15 cellular contexts compared by ENCODE assay signal in the genomic region with DNA sequence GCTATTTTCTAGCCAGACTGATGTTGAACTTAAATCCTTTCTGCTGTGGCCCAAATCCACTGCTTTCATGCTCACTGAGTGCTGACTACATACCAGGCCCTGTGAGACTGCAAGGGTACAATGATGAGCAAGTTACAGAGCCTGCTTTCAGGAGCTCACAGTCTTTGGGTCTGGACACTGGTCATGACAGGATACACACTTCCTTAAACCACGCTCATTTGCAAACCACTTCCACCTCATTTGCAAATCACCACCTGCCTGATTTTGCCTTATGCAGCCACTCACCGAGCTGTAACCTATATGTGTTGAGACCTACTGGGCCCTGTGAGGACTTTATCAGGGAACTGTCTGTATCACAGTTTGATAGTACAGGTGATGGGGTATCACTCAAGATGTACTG. TPM values are rescaled to one million over a fixed set of nuclear protein-coding genes. Genes with fewer than 3 reads are reported as not detected.
DNase-seq lines count a peak whose midpoint lies in the region; ATAC-seq, FAIRE-seq and TF ChIP-seq lines count a peak whose summit lies in the region.
"Had no signal": no experiment of that assay in that cellular context is flagged by ENCODE, and none has a peak within 500 bp of the region (broad histone marks: within the 10 kb centered on the region; RNA-seq: fewer than 3 reads in every experiment).

No MANE protein-coding gene starts in this region.

- no peak overlapping the region for H3K4me3 Mint-ChIP-seq in activated T-helper 1 cell treated with anti-CD3 and anti-CD28 coated beads, Interleukin-12 subunit alpha, Interleukin-12 subunit beta, Interleukin-2, Interleukin-4 antibody, amounts not matched to agents 30 ng/mL and 10 ng/mL and 1 ng/mL, durations not matched to agents 14 hours and 24 hours and 36 hours
- H3K4me3 Mint-ChIP-seq: brain, neural progenitor cell had no signal

- H3K9me3 Mint-ChIP-seq in activated T-helper 1 cell treated with anti-CD3 and anti-CD28 coated beads, Interleukin-12 subunit alpha, Interleukin-12 subunit beta, Interleukin-2, Interleukin-4 antibody, amounts not matched to agents 30 ng/mL and 10 ng/mL and 1 ng/mL, durations not matched to agents 14 hours and 24 hours and 36 hours: no peaks in the 10 kb centered on the region
- H3K9me3 Mint-ChIP-seq: brain, neural progenitor cell had no signal

- 100% methylated on average over 2 of the region's 2 CpGs for WGBS in mesenchymal stem cell

- no peak for FAIRE-seq in D721Med (lab: Jason Lieb, UNC)

- H2BK120ac ChIP-seq in mesenchymal stem cell (ENCODE audit: low read depth, low read length): no peak overlapping the region

- intact Hi-C loops in activated T-helper 1 cell treated with anti-CD3 and anti-CD28 coated beads, Interleukin-12 subunit alpha, Interleukin-12 subunit beta, Interleukin-2, Interleukin-4 antibody, amounts not matched to agents 30 ng/mL and 10 ng/mL and 1 ng/mL, durations not matched to agents 14 hours and 24 hours and 36 hours (cut with micrococcal nuclease): no loop called here

- no peak overlapping the region for H4K8ac ChIP-seq in mesenchymal stem cell (ENCODE audit: low read length)

- no peak overlapping the region for H3K23ac ChIP-seq in mesenchymal stem cell (ENCODE audit: low read length in 2 of 2)

- H3K4me1 Mint-ChIP-seq in activated T-helper 1 cell treated with anti-CD3 and anti-CD28 coated beads, Interleukin-12 subunit alpha, Interleukin-12 subunit beta, Interleukin-2, Interleukin-4 antibody, amounts not matched to agents 30 ng/mL and 10 ng/mL and 1 ng/mL, durations not matched to agents 14 hours and 24 hours and 36 hours (ENCODE audit: low read depth): no peaks in the 10 kb centered on the region
- H3K4me1 Mint-ChIP-seq: brain; CD4-positive, CD25-positive, alpha-beta regulatory T cell; neural progenitor cell had no signal

- peaks cover 18% of the 10 kb centered on the region for H3K79me1 ChIP-seq in mesenchymal stem cell (replicated peaks; ENCODE audit: low read length, poor library complexity, severe bottlenecking)

- H3K4me1 ChIP-seq in OCI-LY3 (ENCODE audit: low read length): peaks cover 16% of the 10 kb centered on the region
- H3K4me1 ChIP-seq in mesenchymal stem cell (ENCODE audit: control insufficient read depth, insufficient read depth, low read depth, low read length): no peaks in the 10 kb centered on the region
- H3K4me1 ChIP-seq: neural progenitor cell had no signal

- no peak overlapping the region for H3K4me3 ChIP-seq in OCI-LY3 (ENCODE audit: low read length)
- H3K4me3 ChIP-seq in mesenchymal stem cell (ENCODE audit: insufficient read depth in 1 of 2, low read depth in 1 of 2, low read length in 2 of 2): no peak overlapping the region
- H3K4me3 ChIP-seq: neural progenitor cell had no signal

- H4K91ac ChIP-seq in mesenchymal stem cell (ENCODE audit: low read length): no peak overlapping the region

- H3K4me2 ChIP-seq in OCI-LY3 (ENCODE audit: low read length): 0 out of 2 replicates have a peak overlapping the region, but pooled peaks have one; percentile 23
- no peak overlapping the region for H3K4me2 ChIP-seq in mesenchymal stem cell (ENCODE audit: low read length, poor library complexity, severe bottlenecking)
- H3K4me2 ChIP-seq: neural progenitor cell had no signal

- TF ChIP-seq CTCF in OCI-LY3 (IDR thresholded peaks at IDR 0.05; ENCODE audit: low read depth, low read length) (no peak), D721Med (IDR thresholded peaks at IDR 0.05; ENCODE audit: insufficient read depth, missing control alignments) (no peak)

- H3K27ac ChIP-seq in OCI-LY3 (ENCODE audit: low read length) (no peak overlapping the region), mesenchymal stem cell (ENCODE audit: low read length, poor library complexity, severe bottlenecking) (no peak overlapping the region)
- H3K27ac ChIP-seq: neural progenitor cell had no signal

- no peaks in the 10 kb centered on the region for H3K36me3 ChIP-seq in OCI-LY3 (replicated peaks; ENCODE audit: low read depth, low read length)
- H3K36me3 ChIP-seq in mesenchymal stem cell (ENCODE audit: control insufficient read depth in 1 of 2, insufficient read depth in 2 of 2, low read depth in 1 of 2, low read length in 2 of 2): peaks cover 53 to 99% of the 10 kb centered on the region in 2 experiments

- H2AFZ ChIP-seq in OCI-LY3 (ENCODE audit: low read depth, low read length) (no peak overlapping the region), mesenchymal stem cell (ENCODE audit: low read depth, low read length) (no peak overlapping the region)
- H2AFZ ChIP-seq: neural progenitor cell had no signal

- H3K27me3 ChIP-seq in OCI-LY3 (ENCODE audit: low read depth, low read length) (peaks cover 11% of the 10 kb centered on the region), mesenchymal stem cell (ENCODE audit: control insufficient read depth in 1 of 2, insufficient read depth in 1 of 2, low read length in 2 of 2) (no peaks in the 10 kb centered on the region)
- H3K27me3 ChIP-seq: neural progenitor cell had no signal

- no peak overlapping the region for H2BK15ac ChIP-seq in mesenchymal stem cell (ENCODE audit: low read depth, poor library complexity, severe bottlenecking)

- no peak overlapping the region for H2BK5ac ChIP-seq in mesenchymal stem cell (ENCODE audit: low read depth, low read length, poor library complexity, severe bottlenecking)

- H2BK12ac ChIP-seq in mesenchymal stem cell (ENCODE audit: low read length in 2 of 2): no peak overlapping the region

- no peak for DNase-seq in NCI-H1694 (lab: John Stamatoyannopoulos, UW)
- no peak for DNase-seq in activated T-helper 1 cell treated with anti-CD3 and anti-CD28 coated beads, Interleukin-12 subunit alpha, Interleukin-12 subunit beta, Interleukin-2, Interleukin-4 antibody, amounts not matched to agents 30 ng/mL and 10 ng/mL and 1 ng/mL, durations not matched to agents 14 hours and 24 hours and 36 hours (ENCODE audit: low spot score)
- DNase-seq in D721Med (ENCODE audit: insufficient read length, low spot score): no peak
- DNase-seq in mesenchymal stem cell: no peak
- DNase-seq: CD4-positive, CD25-positive, alpha-beta regulatory T cell; NCI-H146; stimulated activated CD4-positive, alpha-beta T cell treated with anti-CD3 and anti-CD28 coated beads, Interleukin-2, amount 100 ng/mL, for 24 hours had no signal

- ATAC-seq in GM18861 (IDR thresholded peaks at IDR 0.05; ENCODE audit: unreplicated experiment) (peak; percentile 96), GM21515 (IDR thresholded peaks at IDR 0.05; ENCODE audit: unreplicated experiment) (peak; percentile 96), HG03066 (IDR thresholded peaks at IDR 0.05; ENCODE audit: low read depth, unreplicated experiment) (peak; percentile 89)
- ATAC-seq: esophagus mucosa, Panc1 had no signal

- no peaks in the 10 kb centered on the region for H3K9me3 ChIP-seq in OCI-LY3 (ENCODE audit: insufficient read depth, low read length)
- H3K9me3 ChIP-seq in mesenchymal stem cell (ENCODE audit: control insufficient read depth, low read length): no peaks in the 10 kb centered on the region

- H4K20me1 ChIP-seq in OCI-LY3 (ENCODE audit: insufficient read depth, low read length): no peaks in the 10 kb centered on the region

- no peak overlapping the region for H3K27ac Mint-ChIP-seq in activated T-helper 1 cell treated with anti-CD3 and anti-CD28 coated beads, Interleukin-12 subunit alpha, Interleukin-12 subunit beta, Interleukin-2, Interleukin-4 antibody, amounts not matched to agents 30 ng/mL and 10 ng/mL and 1 ng/mL, durations not matched to agents 14 hours and 24 hours and 36 hours
- H3K27ac Mint-ChIP-seq: brain; CD4-positive, CD25-positive, alpha-beta regulatory T cell; neural progenitor cell had no signal

- H3K4ac ChIP-seq in mesenchymal stem cell (ENCODE audit: low read depth in 1 of 2, low read length in 2 of 2): no peak overlapping the region

- H3K9ac ChIP-seq in OCI-LY3 (ENCODE audit: low read length): no peak overlapping the region
- no peak overlapping the region for H3K9ac ChIP-seq in mesenchymal stem cell (ENCODE audit: low read length)
- H3K9ac ChIP-seq: neural progenitor cell had no signal

- no peak overlapping the region for H3K18ac ChIP-seq in mesenchymal stem cell (ENCODE audit: low read depth in 1 of 2, low read length in 2 of 2)

- H3K14ac ChIP-seq in mesenchymal stem cell (ENCODE audit: low read length in 2 of 2): no peak overlapping the region

- no peaks in the 10 kb centered on the region for H3K79me2 ChIP-seq in OCI-LY3 (ENCODE audit: low read length)

- no peaks in the 10 kb centered on the region for H3K36me3 Mint-ChIP-seq in activated T-helper 1 cell treated with anti-CD3 and anti-CD28 coated beads, Interleukin-12 subunit alpha, Interleukin-12 subunit beta, Interleukin-2, Interleukin-4 antibody, amounts not matched to agents 30 ng/mL and 10 ng/mL and 1 ng/mL, durations not matched to agents 14 hours and 24 hours and 36 hours (ENCODE audit: low read depth)
- H3K36me3 Mint-ChIP-seq: CD4-positive, CD25-positive, alpha-beta regulatory T cell had no signal

- H2AK5ac ChIP-seq in mesenchymal stem cell (ENCODE audit: low read length, severe bottlenecking): no peak overlapping the region

- no peaks in the 10 kb centered on the region for H3K27me3 Mint-ChIP-seq in activated T-helper 1 cell treated with anti-CD3 and anti-CD28 coated beads, Interleukin-12 subunit alpha, Interleukin-12 subunit beta, Interleukin-2, Interleukin-4 antibody, amounts not matched to agents 30 ng/mL and 10 ng/mL and 1 ng/mL, durations not matched to agents 14 hours and 24 hours and 36 hours (ENCODE audit: insufficient read depth)

RNA-seq across cellular contexts. Expression of a gene that starts 50.2 kb away (rescaled TPM):
- 26.9 and 27.4 TPM in 2 replicates for total RNA-seq in activated T-helper 1 cell treated with anti-CD3 and anti-CD28 coated beads, Interleukin-12 subunit alpha, Interleukin-12 subunit beta, Interleukin-2, Interleukin-4 antibody, amounts not matched to agents 30 ng/mL and 10 ng/mL and 1 ng/mL, durations not matched to agents 14 hours and 24 hours and 36 hours
- 14.2 TPM for polyA plus RNA-seq in mesenchymal stem cell (2013, experiment 1 of 2)
- 14.6 TPM for polyA plus RNA-seq in mesenchymal stem cell (2013, experiment 2 of 2)

RNA-seq across cellular contexts. Expression of a gene that starts 51.4 kb away (rescaled TPM):
- not detected in 2 replicates for total RNA-seq in activated T-helper 1 cell treated with anti-CD3 and anti-CD28 coated beads, Interleukin-12 subunit alpha, Interleukin-12 subunit beta, Interleukin-2, Interleukin-4 antibody, amounts not matched to agents 30 ng/mL and 10 ng/mL and 1 ng/mL, durations not matched to agents 14 hours and 24 hours and 36 hours
- 544 TPM for polyA plus RNA-seq in mesenchymal stem cell (2013, experiment 1 of 2)
- 562 TPM for polyA plus RNA-seq in mesenchymal stem cell (2013, experiment 2 of 2)
- polyA plus RNA-seq: CD4-positive, CD25-positive, alpha-beta regulatory T cell had no signal
